In genomic region chr13:23466144-23467002, GRCh38 we compare ENCODE assay signal across 8 cellular contexts. TPM values are rescaled to one million over a fixed set of nuclear protein-coding genes. Genes with fewer than 3 reads are reported as not detected.
DNase-seq lines count a peak whose midpoint lies in the region; ATAC-seq and TF ChIP-seq lines count a peak whose summit lies in the region.

No MANE protein-coding gene starts in this region.

- H3K27me3 Mint-ChIP-seq in activated CD4-positive, alpha-beta memory T cell treated with anti-CD3 and anti-CD28 coated beads for 36 hours = peaks cover 6% of the 10 kb centered on the region

- POLR2A ChIA-PET in activated CD4-positive, alpha-beta memory T cell treated with anti-CD3 and anti-CD28 coated beads for 36 hours (lab: Charles Lee) = no interaction called here

- CTCF ChIA-PET in activated CD4-positive, alpha-beta memory T cell treated with anti-CD3 and anti-CD28 coated beads for 36 hours (lab: Charles Lee) = interaction anchor here (0.8 to 2.2 kb wide), 14 partner anchors 10 to 437 kb away, joined by 3 to 11 read pairs (median 4); no protein-coding TSS in a partner anchor

- TF ChIP-seq CTCF in lower lobe of right lung (IDR thresholded peaks at IDR 0.05) = peak; percentile 52

- intact Hi-C loops in activated CD4-positive, alpha-beta memory T cell treated with anti-CD3 and anti-CD28 coated beads for 36 hours (cut with micrococcal nuclease) = loop anchor here (1.0 to 5.0 kb wide), 6 partner anchors 112 to 421 kb away; partner anchors contain the start of gene MIPEP
- intact Hi-C loops in lower lobe of right lung (cut with DNase I) = loop anchor here (10.0 kb wide), 1 partner anchor 408 kb away; no protein-coding TSS in a partner anchor

- peak; percentile 83 for ATAC-seq in GM18870 (IDR thresholded peaks at IDR 0.05; ENCODE audit: unreplicated experiment)
- peak; percentile 88 for ATAC-seq in HG03135 (IDR thresholded peaks at IDR 0.05; ENCODE audit: unreplicated experiment)
- peak; percentile 94 to 96 for ATAC-seq in lower lobe of right lung

- H3K4me1 Mint-ChIP-seq in activated CD4-positive, alpha-beta memory T cell treated with anti-CD3 and anti-CD28 coated beads for 36 hours (ENCODE audit: low read depth) = peaks cover 5% of the 10 kb centered on the region

- no peaks in the 10 kb centered on the region for H3K36me3 Mint-ChIP-seq in activated CD4-positive, alpha-beta memory T cell treated with anti-CD3 and anti-CD28 coated beads for 36 hours

- no peaks in the 10 kb centered on the region for H3K9me3 ChIP-seq in lower lobe of right lung

- H3K9me3 Mint-ChIP-seq in activated CD4-positive, alpha-beta memory T cell treated with anti-CD3 and anti-CD28 coated beads for 36 hours = no peaks in the 10 kb centered on the region

- peak overlapping the region; percentile 58 for H3K4me3 Mint-ChIP-seq in activated CD4-positive, alpha-beta memory T cell treated with anti-CD3 and anti-CD28 coated beads for 36 hours

- peak overlapping the region; percentile 60 for H3K4me3 ChIP-seq in lower lobe of right lung

- H3K27ac ChIP-seq in lower lobe of right lung = peak overlapping the region; percentile 79

- H3K36me3 ChIP-seq in lower lobe of right lung = no peaks in the 10 kb centered on the region

- DNase-seq in AG08395 (ENCODE audit: low spot score) = peak; percentile 65
- peak; percentile 54 for DNase-seq in NCI-H510A treated with DMSO at 0.1 percent for 48 hours (lab: John Stamatoyannopoulos, UW)
- DNase-seq in activated CD4-positive, alpha-beta memory T cell treated with anti-CD3 and anti-CD28 coated beads for 36 hours = peak; percentile 72
- DNase-seq in ecto neural progenitor cell (ENCODE audit: low spot score) = peak; percentile 80
- DNase-seq in lower lobe of right lung = peak; percentile 73
- DNase-seq in stimulated activated CD4-positive, alpha-beta T cell treated with anti-CD3 and anti-CD28 coated beads, TNF-alpha, amount 100 ng/mL, for 4 hours (ENCODE audit: low read depth in 3 of 3) = peak; percentile 26 to 40 (median 31)

- H3K27ac Mint-ChIP-seq in activated CD4-positive, alpha-beta memory T cell treated with anti-CD3 and anti-CD28 coated beads for 36 hours = no peak overlapping the region

- peaks cover 7% of the 10 kb centered on the region for H3K4me1 ChIP-seq in lower lobe of right lung

- H3K27me3 ChIP-seq in lower lobe of right lung (ENCODE audit: low read depth) = no peaks in the 10 kb centered on the region

RNA-seq across cellular contexts. Expression of gene SACS, which starts 32.9 kb away (rescaled TPM):
- total RNA-seq in activated CD4-positive, alpha-beta memory T cell treated with anti-CD3 and anti-CD28 coated beads for 36 hours = 10 to 100 TPM; 32.4 to 33.5 TPM
- 6.7 TPM for total RNA-seq in lower lobe of right lung

Comparison
In these comparisons a context has a peak if more than half of its experiments do, and no peak if none do; other contexts are left out.
1. Peak in every context shown above with its lines: DNase-seq, ATAC-seq, H3K4me3 ChIP-seq and H3K27ac ChIP-seq.